Comparison of ENCODE assay signal across 29 cellular contexts in genomic region chr21:33707846-33708245, GRCh38.
"Had no signal": no experiment of that assay in that cellular context is flagged by ENCODE, and none has a peak within 500 bp of the region (broad histone marks: within the 10 kb centered on the region; RNA-seq: fewer than 3 reads in every experiment).

No MANE protein-coding gene starts in this region.

- ATAC-seq: activated naive CD4-positive, alpha-beta T cell treated with anti-CD3 and anti-CD28 coated beads, Interleukin-2, amount 50 U/mL, for 72 hours; activated T-cell treated with anti-CD3 and anti-CD28 coated beads, Interleukin-2, amount 50 U/mL, for 4 hours; Panc1; SK-N-SH treated with all-trans-retinoic acid at 6 μM for 48 hours had no signal

- H3K36me3 ChIP-seq: cardiac muscle cell had no signal

- H3K4me3 ChIP-seq: cardiac muscle cell had no signal

- H3K27ac ChIP-seq: cardiac muscle cell had no signal

- H3K27me3 ChIP-seq: cardiac muscle cell had no signal

- DNase-seq: activated B cell treated with CpG ODN at 0.5 μM for 24 hours; activated CD4-positive, alpha-beta memory T cell treated with anti-CD3 and anti-CD28 coated beads for 36 hours; activated CD4-positive, alpha-beta T cell treated with anti-CD3 and anti-CD28 coated beads for 4 hours; activated CD4-positive, alpha-beta T cell treated with anti-CD3 and anti-CD28 coated beads, Interleukin-2, amount 50 U/mL, for 1 hour; activated CD4-positive, CD25-positive, alpha-beta regulatory T cell treated with anti-CD3 and anti-CD28 coated beads, Interleukin-2, amount 50 U/mL, for 72 hours; activated CD8-positive, alpha-beta memory T cell treated with anti-CD3 and anti-CD28 coated beads, Interleukin-2, amount 50 U/mL, for 4 hours; activated gamma-delta T cell treated with Interleukin-2 at 50 U/mL for 16 hours; activated naive CD4-positive, alpha-beta T cell treated with anti-CD3 and anti-CD28 coated beads for 36 hours; activated T-cell treated with anti-CD3 and anti-CD28 coated beads for 4 hours; activated T-cell treated with anti-CD3 and anti-CD28 coated beads, Interleukin-2, amount 50 U/mL, for 4 hours; amniotic stem cell; aorta; MM.1S; MV-4-11; NCI-H1092; NCI-H1436 treated with DMSO at 0.1 percent for 48 hours; NCI-H1694 treated with DMSO at 0.1 percent for 48 hours; NCI-H2029; NCI-H345; NCI-H524 treated with DMSO at 0.1 percent for 48 hours; SHP77 treated with DMSO at 0.1 percent for 48 hours; SW 1271; T-helper 1 cell; T-helper 2 cell; T-helper 9 cell had no signal
